16 cellular contexts compared by ENCODE assay signal in genomic region chr4:10237131-10237530, GRCh38.
A peak's percentile ranks its signal among the peaks of the same experiment; 100 is the strongest.
DNase-seq lines count a peak whose midpoint lies in the region; TF ChIP-seq lines count a peak whose summit lies in the region.
"Had no signal": no experiment of that assay in that cellular context is flagged by ENCODE, and none has a peak within 500 bp of the region (broad histone marks: within the 10 kb centered on the region; RNA-seq: fewer than 3 reads in every experiment).

No MANE protein-coding gene starts in this region.

- H3K27me3 ChIP-seq in thyroid gland: no peaks in the 10 kb centered on the region
- H3K27me3 ChIP-seq: BE2C had no signal

- no peak for TF ChIP-seq POLR2A in NB4 (IDR thresholded peaks at IDR 0.05; ENCODE audit: extremely low read depth, insufficient read length)
- no peak for TF ChIP-seq POLR2A in thyroid gland (IDR thresholded peaks at IDR 0.05)

- 75 to 93% methylated on average over 1 of the region's 1 CpG for WGBS in thyroid gland, 2 donors

- H3K36me3 ChIP-seq in thyroid gland: no peaks in the 10 kb centered on the region
- H3K36me3 ChIP-seq: BE2C had no signal

- peak; percentile 0 for DNase-seq in AG08396 (ENCODE audit: low spot score)
- peak; percentile 0 for DNase-seq in NB4 (ENCODE audit: low read depth)
- peak; percentile 0 for DNase-seq in kidney tubule cell (ENCODE audit: low spot score)
- peak; percentile 5 for DNase-seq in ureter (ENCODE audit: low spot score)
- DNase-seq in thyroid gland: no peak
- no peak for DNase-seq in SW480 (ENCODE audit: low spot score)
- no peak for DNase-seq in NCI-H2029 treated with DMSO at 0.1 percent for 48 hours (lab: John Stamatoyannopoulos, UW)
- DNase-seq: ACHN; BE2C; CD4-positive, alpha-beta memory T cell; DMS153; DMS79 treated with DMSO at 0.1 percent for 48 hours; GDM1; HCEC 1CT; HFFc6 had no signal

- TF ChIP-seq CTCF in NB4 (IDR thresholded peaks at IDR 0.05; ENCODE audit: low read depth, low read length): no peak
- no peak for TF ChIP-seq CTCF in thyroid gland (IDR thresholded peaks at IDR 0.05)

- intact Hi-C loops in thyroid gland (cut with DNase I): no loop called here

- no peak overlapping the region for H3K4me3 ChIP-seq in NB4 (ENCODE audit: low read depth, low read length)
- no peak overlapping the region for H3K4me3 ChIP-seq in thyroid gland (replicated peaks in 1 of 3)

- no peaks in the 10 kb centered on the region for H3K9me3 ChIP-seq in thyroid gland
- H3K9me3 ChIP-seq: BE2C had no signal

- H3K27ac ChIP-seq in thyroid gland: no peak overlapping the region
- H3K27ac ChIP-seq: C4-2B had no signal

- H3K4me1 ChIP-seq in thyroid gland: no peaks in the 10 kb centered on the region
- H3K4me1 ChIP-seq: BE2C had no signal

Comparison
In these comparisons a context has a peak if more than half of its experiments do, and no peak if none do; other contexts are left out.
1. DNase-seq: peak in AG08396 (single experiment), NB4 (single experiment), kidney tubule cell (single experiment) and ureter (single experiment); none in thyroid gland (0 of 2), SW480 (single experiment) and NCI-H2029 treated with DMSO at 0.1 percent for 48 hours (single experiment).